ENCODE assay signal across 12 cellular contexts in genomic region chr15:99124641-99125040, GRCh38. TPM values are rescaled to one million over a fixed set of nuclear protein-coding genes. Genes with fewer than 3 reads are reported as not detected.
A peak's percentile ranks its signal among the peaks of the same experiment; 100 is the strongest.
DNase-seq lines count a peak whose midpoint lies in the region; ATAC-seq and TF ChIP-seq lines count a peak whose summit lies in the region.
"Had no signal": no experiment of that assay in that cellular context is flagged by ENCODE, and none has a peak within 500 bp of the region (broad histone marks: within the 10 kb centered on the region; RNA-seq: fewer than 3 reads in every experiment).

No MANE protein-coding gene starts in this region.

- H3K9ac ChIP-seq in BLaER1: no peak overlapping the region
- peak overlapping the region; percentile 77 for H3K9ac ChIP-seq in adipocyte (ENCODE audit: low read length)

- CTCF ChIA-PET in HEK293T (lab: Yijun Ruan, JAX): interaction anchor here (1.0 to 1.5 kb wide), 4 partner anchors 9 to 580 kb away, joined by 3 to 5 read pairs (median 4); no protein-coding TSS in a partner anchor

- no peak for TF ChIP-seq CTCF in gastrocnemius medialis (IDR thresholded peaks at IDR 0.05 in 4 of 5, conservative IDR thresholded peaks at IDR 0.05 in 1 of 5)

- no peak for DNase-seq in adipocyte (ENCODE audit: low read depth)
- DNase-seq in right cardiac atrium: peak in 1 of 3 donors; percentile 6
- no peak for DNase-seq in gastrocnemius medialis
- no peak for DNase-seq in NCI-H1436 (lab: John Stamatoyannopoulos, UW)
- DNase-seq in HEK293T (ENCODE audit: extremely low spot score): no peak
- DNase-seq in RPMI8226: no peak
- DNase-seq in H4 (ENCODE audit: low spot score): no peak
- DNase-seq: activated CD4-positive, alpha-beta memory T cell treated with anti-CD3 and anti-CD28 coated beads, Interleukin-2, amount 10 ng/mL, durations not matched to agents 7 days and 5 days; activated gamma-delta T cell; mucosa of descending colon; NCI-H345 had no signal

- POLR2A ChIA-PET in HEK293T (lab: Yijun Ruan, JAX): interaction anchor here (0.6 kb wide), 1 partner anchor 36 kb away, joined by 3 read pairs; no protein-coding TSS in a partner anchor

- H3K4me1 ChIP-seq in BLaER1: peaks cover 41% of the 10 kb centered on the region
- H3K4me1 ChIP-seq in adipocyte (ENCODE audit: control insufficient read depth, insufficient read depth, low read length): peaks cover 23% of the 10 kb centered on the region
- peaks cover 9% of the 10 kb centered on the region for H3K4me1 ChIP-seq in right cardiac atrium (ENCODE audit: control insufficient read depth, insufficient read depth, low read length)
- peaks cover 81 to 84% of the 10 kb centered on the region in 2 donors for H3K4me1 ChIP-seq in gastrocnemius medialis

- intact Hi-C loops in right cardiac atrium (cut with DNase I) (no loop called here), gastrocnemius medialis (cut with DNase I; ENCODE audit: low total_unique reads) (loop anchor here (2.0 to 10.0 kb wide), 3 partner anchors 18 to 1400 kb away; partner anchors contain the start of genes CERS3 and LYSMD4)

- H3K9me3 ChIP-seq in BLaER1: no peaks in the 10 kb centered on the region
- no peaks in the 10 kb centered on the region for H3K9me3 ChIP-seq in adipocyte (ENCODE audit: control insufficient read depth, low read length)
- H3K9me3 ChIP-seq in right cardiac atrium (ENCODE audit: control insufficient read depth, low read length): no peaks in the 10 kb centered on the region
- H3K9me3 ChIP-seq in gastrocnemius medialis: no peaks in the 10 kb centered on the region
- H3K9me3 ChIP-seq: mucosa of descending colon had no signal

- no peaks in the 10 kb centered on the region for H4K20me1 ChIP-seq in BLaER1

- ATAC-seq in right cardiac atrium: no peak
- peak in 1 of 2 donors; percentile 5 for ATAC-seq in gastrocnemius medialis

- H3K36me3 ChIP-seq in BLaER1: no peaks in the 10 kb centered on the region
- peaks cover 1% of the 10 kb centered on the region for H3K36me3 ChIP-seq in adipocyte (ENCODE audit: control insufficient read depth, insufficient read depth, low read length, severe bottlenecking)
- peaks cover 0 to 15% of the 10 kb centered on the region in 2 donors for H3K36me3 ChIP-seq in gastrocnemius medialis

- no peak overlapping the region for H3K4me3 ChIP-seq in BLaER1
- H3K4me3 ChIP-seq in adipocyte (ENCODE audit: low read length): peak overlapping the region; percentile 60
- H3K4me3 ChIP-seq in right cardiac atrium (ENCODE audit: low read length): no peak overlapping the region
- peak overlapping the region; percentile 13 to 59 (median 35) for H3K4me3 ChIP-seq in gastrocnemius medialis
- H3K4me3 ChIP-seq: mucosa of descending colon had no signal

- in situ Hi-C loops in gastrocnemius medialis (cut with MboI; ENCODE audit: low sequenced_read_pairs in 4 of 4): loop anchor here in 2 of 4 donors (25.0 kb wide), 1 partner anchor 613 kb away; the partner anchor contains the start of gene LYSMD4 (in 2 of the 2)

- H3K27me3 ChIP-seq in BLaER1 (no peaks in the 10 kb centered on the region), adipocyte (replicated peaks; ENCODE audit: control insufficient read depth, insufficient read depth, low read length) (no peaks in the 10 kb centered on the region), right cardiac atrium (ENCODE audit: control insufficient read depth, insufficient read depth) (no peaks in the 10 kb centered on the region), gastrocnemius medialis (no peaks in the 10 kb centered on the region)

- H3K27ac ChIP-seq in BLaER1: no peak overlapping the region; the same call in 1 of the 2 replicates
- peak overlapping the region; percentile 90 for H3K27ac ChIP-seq in right cardiac atrium (ENCODE audit: low read length)
- H3K27ac ChIP-seq in gastrocnemius medialis: peak overlapping the region; percentile 88 to 97 (median 94)

- H3K4me2 ChIP-seq in BLaER1: peak overlapping the region; percentile 92

- no peak for TF ChIP-seq POLR2A in gastrocnemius medialis (IDR thresholded peaks at IDR 0.05)

- WGBS in right cardiac atrium: 79% methylated on average over 8 of the region's 8 CpGs

TF ChIP-seq in HEK293T, 16 proteins besides CTCF, POLR2A, EP300 and RAD21:
- TF ChIP-seq SP1 (IDR thresholded peaks at IDR 0.05) (no peak), FOXK2 (IDR thresholded peaks at IDR 0.05) (no peak), LEF1 (IDR thresholded peaks at IDR 0.05; ENCODE audit: borderline replicate concordance) (no peak), ELF4 (IDR thresholded peaks at IDR 0.05) (no peak), CTBP1 (IDR thresholded peaks at IDR 0.05; ENCODE audit: borderline replicate concordance) (no peak), BHLHE40 (IDR thresholded peaks at IDR 0.05; ENCODE audit: borderline replicate concordance) (no peak), TARDBP (IDR thresholded peaks at IDR 0.05) (no peak), FOXA1 (IDR thresholded peaks at IDR 0.05) (no peak), PKNOX1 (IDR thresholded peaks at IDR 0.05) (no peak), ARNT (IDR thresholded peaks at IDR 0.05) (no peak), ZNF384 (IDR thresholded peaks at IDR 0.05) (no peak), HDGF (IDR thresholded peaks at IDR 0.05; ENCODE audit: borderline replicate concordance) (no peak), FOXM1 (IDR thresholded peaks at IDR 0.05; ENCODE audit: borderline replicate concordance) (no peak), SUZ12 (IDR thresholded peaks at IDR 0.05) (no peak), NFRKB (IDR thresholded peaks at IDR 0.05) (no peak), L3MBTL2 (conservative IDR thresholded peaks at IDR 0.05) (no peak)

RNA-seq across cellular contexts. Expression of gene SYNM, which starts 19.8 kb away (rescaled TPM):
- total RNA-seq in right cardiac atrium: 100 to 1,000 TPM; 184 to 463 (median 218) TPM
- polyA plus RNA-seq in right cardiac atrium: 127 TPM
- total RNA-seq in gastrocnemius medialis: 100 to 1,000 TPM; 200 to 308 (median 266) TPM
- total RNA-seq in H4 (2014; rRNA removed; shearing (Covaris generic)): 6.6 and 8.0 TPM in 2 replicates

Comparison
In these comparisons a context has a peak if more than half of its experiments do, and no peak if none do; other contexts are left out.
1. H3K4me3 ChIP-seq: peak in adipocyte (single experiment) and gastrocnemius medialis (4 of 4); none in BLaER1 (single experiment) and right cardiac atrium (single experiment).
2. RNA of gene SYNM, which starts 19.8 kb away (total RNA-seq): 200 to 308 TPM in gastrocnemius medialis and 184 to 463 TPM in right cardiac atrium; 6.6 to 8.0 TPM in H4; every median in the first group is over 10 times any median in the second.